ENCODE assay signal across 9 cellular contexts in the genomic region with DNA sequence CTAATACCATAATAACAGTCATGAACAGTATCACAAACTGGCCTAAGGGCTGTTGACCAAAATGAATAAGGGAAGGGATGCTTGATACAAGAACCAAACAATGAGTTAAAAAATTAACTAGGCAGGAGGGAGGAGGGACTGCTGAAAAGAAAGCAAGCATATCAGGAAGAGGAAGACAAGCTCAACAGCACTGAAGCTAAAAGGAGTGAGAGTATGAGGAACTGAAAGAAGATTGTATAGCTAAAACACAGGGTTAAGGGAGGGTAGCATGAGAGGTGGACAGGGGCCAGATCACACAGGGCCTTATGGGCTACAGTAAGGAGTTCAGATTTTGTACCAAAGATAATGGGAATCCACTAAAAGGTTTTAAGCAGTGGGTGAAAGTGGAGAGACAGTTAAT. TPM values are rescaled to one million over a fixed set of nuclear protein-coding genes. Genes with fewer than 3 reads are reported as not detected.
DNase-seq lines count a peak whose midpoint lies in the region; ATAC-seq lines count a peak whose summit lies in the region.
"Had no signal": no experiment of that assay in that cellular context is flagged by ENCODE, and none has a peak within 500 bp of the region (broad histone marks: within the 10 kb centered on the region; RNA-seq: fewer than 3 reads in every experiment).

No MANE protein-coding gene starts in this region.

- H2AFZ ChIP-seq in trophoblast cell (ENCODE audit: insufficient read depth, low read length, poor library complexity), result no peak overlapping the region

- H3K9me3 Mint-ChIP-seq in IgD-negative memory B cell, result peaks cover 0 to 6% (median 3%) of the 10 kb centered on the region in 3 donors

- no peak overlapping the region for H2AK5ac ChIP-seq in trophoblast cell (ENCODE audit: low read length)

- H4K8ac ChIP-seq in trophoblast cell (ENCODE audit: low read depth, low read length), result no peak overlapping the region

- H3K27me3 ChIP-seq in trophoblast cell (ENCODE audit: insufficient read depth, low read length), result no peaks in the 10 kb centered on the region

- H3K4ac ChIP-seq in trophoblast cell (ENCODE audit: low read depth, low read length), result no peak overlapping the region

- no peaks in the 10 kb centered on the region for H3K4me1 ChIP-seq in trophoblast cell (ENCODE audit: control insufficient read depth in 1 of 2, insufficient read depth in 2 of 2, low read length in 2 of 2)

- H3K4me2 ChIP-seq in trophoblast cell (ENCODE audit: low read length), result no peak overlapping the region

- no peak overlapping the region for H2BK120ac ChIP-seq in trophoblast cell (ENCODE audit: insufficient read depth, low read length, poor library complexity)

- peak overlapping the region in 3 of 4 donors; percentile 26 to 63 (median 43) for H3K4me3 Mint-ChIP-seq in IgD-negative memory B cell

- H3K23ac ChIP-seq in trophoblast cell (ENCODE audit: low read length), result no peak overlapping the region

- no peaks in the 10 kb centered on the region for H3K27me3 Mint-ChIP-seq in IgD-negative memory B cell

- H3K4me3 ChIP-seq in trophoblast cell (ENCODE audit: low read depth, low read length), result no peak overlapping the region

- H3K27ac ChIP-seq in trophoblast cell (ENCODE audit: low read depth, low read length), result no peak overlapping the region

- no peak overlapping the region for H3K14ac ChIP-seq in trophoblast cell (ENCODE audit: low read length)

- DNase-seq in midbrain (lab: John Stamatoyannopoulos, UW) (peak; percentile 18), SW 1271 (lab: John Stamatoyannopoulos, UW) (no peak), trophoblast cell (no peak), HT-29 (ENCODE audit: low spot score) (no peak), NCI-H1417 treated with DMSO at 0.1 percent for 48 hours (lab: John Stamatoyannopoulos, UW) (no peak)
- DNase-seq: NCI-H1694 had no signal

- H3K79me2 ChIP-seq in trophoblast cell (ENCODE audit: control insufficient read depth, insufficient read depth, low read length, poor library complexity), result no peaks in the 10 kb centered on the region

- ATAC-seq in GM18907 (IDR thresholded peaks at IDR 0.05; ENCODE audit: unreplicated experiment) (peak; percentile 99), HG02588 (IDR thresholded peaks at IDR 0.05; ENCODE audit: unreplicated experiment) (peak; percentile 95)

- H3K4me1 Mint-ChIP-seq in IgD-negative memory B cell, result peaks cover 7 to 19% (median 11%) of the 10 kb centered on the region in 3 donors

- no peak overlapping the region for H4K91ac ChIP-seq in trophoblast cell (ENCODE audit: low read depth, low read length)

- H2BK5ac ChIP-seq in trophoblast cell (ENCODE audit: low read depth, low read length, poor library complexity), result no peak overlapping the region

- no peak overlapping the region for H4K12ac ChIP-seq in trophoblast cell (ENCODE audit: low read depth, low read length)

- H2BK12ac ChIP-seq in trophoblast cell (ENCODE audit: low read length), result no peak overlapping the region

- no peak overlapping the region for H3K18ac ChIP-seq in trophoblast cell (ENCODE audit: low read length)

- peak overlapping the region; percentile 2 to 95 (median 73) for H3K27ac Mint-ChIP-seq in IgD-negative memory B cell

- no peaks in the 10 kb centered on the region for H3K9me3 ChIP-seq in trophoblast cell (ENCODE audit: insufficient read depth, low read depth, low read length)

- H3K9ac ChIP-seq in trophoblast cell (ENCODE audit: low read length), result no peak overlapping the region

- H3K36me3 ChIP-seq in trophoblast cell (ENCODE audit: control insufficient read depth in 1 of 2, insufficient read depth in 2 of 2, low read length in 2 of 2), result no peaks in the 10 kb centered on the region

- H3K79me1 ChIP-seq in trophoblast cell (ENCODE audit: low read length), result no peaks in the 10 kb centered on the region

- H3K36me3 Mint-ChIP-seq in IgD-negative memory B cell, result peaks cover 4% of the 10 kb centered on the region

RNA-seq across cellular contexts. Expression of a gene that starts 34.1 kb away (rescaled TPM):
- 0.13 TPM for polyA plus RNA-seq in IgD-negative memory B cell
- polyA plus RNA-seq in trophoblast cell (2013), result 0.92 and 1.1 TPM in 2 replicates
- 4.6 and 4.7 TPM in 2 replicates for total RNA-seq in HT-29 (2014; rRNA removed; shearing (Covaris generic))

RNA-seq across cellular contexts. Expression of a gene that starts 36.9 kb away (rescaled TPM):
- not detected for polyA plus RNA-seq in IgD-negative memory B cell
- polyA plus RNA-seq in trophoblast cell (2013), result not detected in 2 replicates
- not detected in 2 replicates for total RNA-seq in HT-29 (2014; rRNA removed; shearing (Covaris generic))

RNA-seq across cellular contexts. Expression of a gene that starts 42.2 kb away (rescaled TPM):
- polyA plus RNA-seq in IgD-negative memory B cell, result 174 TPM
- 47.3 and 48.7 TPM in 2 replicates for polyA plus RNA-seq in trophoblast cell (2013)
- 165 and 169 TPM in 2 replicates for total RNA-seq in HT-29 (2014; rRNA removed; shearing (Covaris generic))

RNA-seq across cellular contexts. Expression of a gene that starts 46.6 kb away (rescaled TPM):
- 2.2 TPM for polyA plus RNA-seq in IgD-negative memory B cell
- 0.81 and 1.4 TPM in 2 replicates for polyA plus RNA-seq in trophoblast cell (2013)
- 5.3 and 5.7 TPM in 2 replicates for total RNA-seq in HT-29 (2014; rRNA removed; shearing (Covaris generic))

RNA-seq across cellular contexts. Expression of a gene that starts 55.2 kb away (rescaled TPM):
- 171 TPM for polyA plus RNA-seq in IgD-negative memory B cell
- polyA plus RNA-seq in trophoblast cell (2013), result 2,489 and 2,535 TPM in 2 replicates
- total RNA-seq in HT-29 (2014; rRNA removed; shearing (Covaris generic)), result 867 and 895 TPM in 2 replicates
